ENCODE assay signal across 12 cellular contexts in the genomic region with DNA sequence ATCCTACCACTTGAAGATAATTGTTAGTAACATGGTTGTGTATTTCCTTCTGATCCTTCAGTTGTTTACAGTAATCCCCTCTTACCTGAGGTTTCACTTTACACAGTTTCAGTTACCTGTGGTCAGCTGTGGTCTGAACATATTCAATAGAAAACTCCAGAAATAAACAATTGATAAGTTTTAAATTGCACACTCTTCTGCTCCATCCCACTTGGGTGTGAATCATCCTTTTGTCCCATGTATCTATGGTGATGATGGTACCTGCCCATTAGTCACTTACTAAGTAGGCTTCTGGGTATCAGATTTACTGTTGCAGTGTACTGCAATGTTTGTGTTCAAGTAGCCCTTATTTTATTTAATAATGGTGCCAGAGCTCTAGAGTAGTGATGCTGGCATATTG.
DNase-seq lines count a peak whose midpoint lies in the region; ATAC-seq lines count a peak whose summit lies in the region.
"Had no signal": no experiment of that assay in that cellular context is flagged by ENCODE, and none has a peak within 500 bp of the region (broad histone marks: within the 10 kb centered on the region; RNA-seq: fewer than 3 reads in every experiment).

No MANE protein-coding gene starts in this region.

- DNase-seq in NCI-H748 (lab: John Stamatoyannopoulos, UW; ENCODE audit: unreplicated experiment) = peak; percentile 60
- no peak for DNase-seq in NCI-H748 treated with DMSO at 0.1 percent for 48 hours (lab: John Stamatoyannopoulos, UW)
- DNase-seq in NCI-H2196 (lab: John Stamatoyannopoulos, UW; ENCODE audit: unreplicated experiment) = peak; percentile 20
- peak; percentile 44 for DNase-seq in kidney glomerular epithelial cell (lab: John Stamatoyannopoulos, UW)
- no peak for DNase-seq in NCI-H524 (lab: John Stamatoyannopoulos, UW)
- DNase-seq in HuH-7.5 (ENCODE audit: low spot score) = no peak
- DNase-seq in NCI-H2107 (lab: John Stamatoyannopoulos, UW) = no peak
- DNase-seq: DMS 273 treated with DMSO at 0.1 percent for 48 hours, KBM-7, NCI-H345, testis had no signal

- ATAC-seq in GM21717 (IDR thresholded peaks at IDR 0.05; ENCODE audit: unreplicated experiment) = peak; percentile 56

Comparison
In these comparisons a context has a peak if more than half of its experiments do, and no peak if none do; other contexts are left out.
1. DNase-seq: peak in NCI-H748 (single experiment), NCI-H2196 (single experiment) and kidney glomerular epithelial cell (single experiment); none in NCI-H748 treated with DMSO at 0.1 percent for 48 hours (single experiment), NCI-H524 (0 of 2), HuH-7.5 (single experiment) and NCI-H2107 (single experiment).